ENCODE assay signal across 22 cellular contexts in genomic region chr3:13515786-13516783, GRCh38. TPM values are rescaled to one million over a fixed set of nuclear protein-coding genes. Genes with fewer than 3 reads are reported as not detected.
DNase-seq lines count a peak whose midpoint lies in the region; ATAC-seq and TF ChIP-seq lines count a peak whose summit lies in the region.
"Had no signal": no experiment of that assay in that cellular context is flagged by ENCODE, and none has a peak within 500 bp of the region (broad histone marks: within the 10 kb centered on the region; RNA-seq: fewer than 3 reads in every experiment).

No MANE protein-coding gene starts in this region.

- no peak overlapping the region for H3K4me2 ChIP-seq in PC-3 (ENCODE audit: low read length)
- H3K4me2 ChIP-seq: GM23338 had no signal

- H3K4me3 ChIP-seq in NB4 (ENCODE audit: low read depth, low read length) (no peak overlapping the region), esophagus muscularis mucosa (no peak overlapping the region), skeletal muscle tissue (ENCODE audit: low read length in 3 of 3) (no peak overlapping the region), PC-3 (ENCODE audit: low read length) (no peak overlapping the region)
- H3K4me3 ChIP-seq: GM23338, mucosa of descending colon had no signal

- H3K27me3 Mint-ChIP-seq in type B pancreatic cell, result no peaks in the 10 kb centered on the region

- CTCF ChIA-PET in PC-3 (lab: Charles Lee), result interaction anchor here (0.6 kb wide), 1 partner anchor 283 kb away, joined by 3 read pairs; no protein-coding TSS in a partner anchor

- peak; percentile 26 for DNase-seq in NB4 (ENCODE audit: low read depth)
- no peak for DNase-seq in esophagus muscularis mucosa (ENCODE audit: extremely low spot score)
- DNase-seq in hepatic stellate cell (ENCODE audit: low spot score), result peak; percentile 63
- DNase-seq in type B pancreatic cell (ENCODE audit: extremely low spot score, unreplicated experiment), result no peak
- DNase-seq in A172 (ENCODE audit: low spot score), result no peak
- DNase-seq in PC-3, result no peak
- DNase-seq in OCI-M2 (lab: John Stamatoyannopoulos, UW; ENCODE audit: unreplicated experiment), result no peak
- DNase-seq: activated CD4-positive, alpha-beta T cell treated with anti-CD3 and anti-CD28 coated beads, Interleukin-2, amount 50 U/mL, for 4 hours; activated CD8-positive, alpha-beta memory T cell treated with anti-CD3 and anti-CD28 coated beads, Interleukin-2, amount 50 U/mL, for 48 hours; activated effector memory CD4-positive, alpha-beta T cell treated with anti-CD3 and anti-CD28 coated beads, Interleukin-2, amount 50 U/mL, for 16 hours; CD4-positive, CD25-positive, alpha-beta regulatory T cell; GF-D8; KBM-7; left colon; NCI-H1694 treated with DMSO at 0.1 percent for 48 hours; NCI-H2227 treated with DMSO at 0.1 percent for 48 hours had no signal

- BruUV-seq in PC-3 (replicated peaks; lab: Mats Ljungman, UMichigan), result no TSS peak

- no peak for ATAC-seq in PC-3
- ATAC-seq: GM23338, left colon, mucosa of descending colon, Panc1 had no signal

- 69% methylated on average over 21 of the region's 26 CpGs for WGBS in esophagus muscularis mucosa

- intact Hi-C loops in esophagus muscularis mucosa (cut with DNase I), result no loop called here
- intact Hi-C loops in PC-3 (cut with micrococcal nuclease), result no loop called here

- no peak overlapping the region for H3K27ac Mint-ChIP-seq in type B pancreatic cell
- H3K27ac Mint-ChIP-seq: CD4-positive, CD25-positive, alpha-beta regulatory T cell; GM23338 had no signal

- peaks cover 29% of the 10 kb centered on the region for H3K4me1 Mint-ChIP-seq in type B pancreatic cell (ENCODE audit: unreplicated experiment)
- H3K4me1 Mint-ChIP-seq: CD4-positive, CD25-positive, alpha-beta regulatory T cell; GM23338 had no signal

- no peaks in the 10 kb centered on the region for H3K36me3 ChIP-seq in esophagus muscularis mucosa
- no peaks in the 10 kb centered on the region for H3K36me3 ChIP-seq in skeletal muscle tissue (ENCODE audit: control insufficient read depth in 3 of 3, insufficient read depth in 3 of 3, low read length in 3 of 3)
- no peaks in the 10 kb centered on the region for H3K36me3 ChIP-seq in PC-3 (ENCODE audit: low read depth, low read length)

- H3K27me3 ChIP-seq in esophagus muscularis mucosa, result peaks cover 0 to 17% (median 0%) of the 10 kb centered on the region in 4 donors
- H3K27me3 ChIP-seq in skeletal muscle tissue (ENCODE audit: control insufficient read depth in 3 of 3, insufficient read depth in 3 of 3, low read length in 3 of 3), result peaks cover 0 to 17% (median 9%) of the 10 kb centered on the region in 3 donors
- no peaks in the 10 kb centered on the region for H3K27me3 ChIP-seq in PC-3 (ENCODE audit: low read length)

- no peaks in the 10 kb centered on the region for H3F3A ChIP-seq in PC-3 (ENCODE audit: low read length, unreplicated experiment)

- H3K9me3 ChIP-seq in esophagus muscularis mucosa, result no peaks in the 10 kb centered on the region
- no peaks in the 10 kb centered on the region for H3K9me3 ChIP-seq in skeletal muscle tissue (ENCODE audit: control insufficient read depth in 3 of 3, low read length in 3 of 3)
- no peaks in the 10 kb centered on the region for H3K9me3 ChIP-seq in PC-3 (ENCODE audit: low read length)
- H3K9me3 ChIP-seq: mucosa of descending colon had no signal

- no peak overlapping the region for H3K4me3 Mint-ChIP-seq in type B pancreatic cell
- H3K4me3 Mint-ChIP-seq: CD4-positive, CD25-positive, alpha-beta regulatory T cell; GM23338; neural crest cell had no signal

- no peaks in the 10 kb centered on the region for H4K20me1 ChIP-seq in PC-3 (ENCODE audit: low read length)

- TF ChIP-seq POLR2A in NB4 (IDR thresholded peaks at IDR 0.05; ENCODE audit: extremely low read depth, insufficient read length) (no peak), esophagus muscularis mucosa (IDR thresholded peaks at IDR 0.05; ENCODE audit: low read depth) (no peak)

- H3K9ac ChIP-seq in skeletal muscle tissue (ENCODE audit: low read depth in 1 of 3, low read length in 3 of 3) (peak overlapping the region in 1 of 3 donors; percentile 33), PC-3 (ENCODE audit: low read length) (no peak overlapping the region)

- TF ChIP-seq CTCF in NB4 (IDR thresholded peaks at IDR 0.05; ENCODE audit: low read depth, low read length), result no peak
- no peak for TF ChIP-seq CTCF in esophagus muscularis mucosa (IDR thresholded peaks at IDR 0.05)
- TF ChIP-seq CTCF in type B pancreatic cell (conservative IDR thresholded peaks at IDR 0.05), result no peak
- TF ChIP-seq CTCF in PC-3 (conservative IDR thresholded peaks at IDR 0.05; ENCODE audit: low read depth, low read length), result no peak

- no peaks in the 10 kb centered on the region for H3K36me3 Mint-ChIP-seq in type B pancreatic cell
- H3K36me3 Mint-ChIP-seq: CD4-positive, CD25-positive, alpha-beta regulatory T cell had no signal

- POLR2A ChIA-PET in PC-3 (lab: Charles Lee; ENCODE audit: unreplicated experiment), result no interaction called here

- H3K4me1 ChIP-seq in esophagus muscularis mucosa (peaks cover 34 to 42% (median 39%) of the 10 kb centered on the region in 4 donors), skeletal muscle tissue (ENCODE audit: control insufficient read depth in 3 of 3, insufficient read depth in 3 of 3, low read length in 3 of 3) (peaks cover 21 to 23% (median 21%) of the 10 kb centered on the region in 3 donors), PC-3 (ENCODE audit: insufficient read depth, low read length) (peaks cover 18% of the 10 kb centered on the region)

- TF ChIP-seq EP300 in esophagus muscularis mucosa (IDR thresholded peaks at IDR 0.05), result no peak

- no peaks in the 10 kb centered on the region for H3K79me2 ChIP-seq in PC-3 (ENCODE audit: low read length)

- H3K9me2 ChIP-seq in PC-3 (replicated peaks; ENCODE audit: low read length), result no peaks in the 10 kb centered on the region

- H2AFZ ChIP-seq in PC-3 (ENCODE audit: low read length), result no peak overlapping the region
- H2AFZ ChIP-seq: GM23338 had no signal

- H3K27ac ChIP-seq in esophagus muscularis mucosa (replicated peaks in 1 of 4) (peak overlapping the region; percentile 62 to 72 (median 68)), skeletal muscle tissue (ENCODE audit: low read depth, low read length) (peak overlapping the region; percentile 40), PC-3 (ENCODE audit: low read length) (no peak overlapping the region)

- no peaks in the 10 kb centered on the region for H3K9me3 Mint-ChIP-seq in type B pancreatic cell
- H3K9me3 Mint-ChIP-seq: GM23338, neural crest cell had no signal

RNA-seq across cellular contexts. Expression of gene FBLN2, which starts 32.8 kb away (rescaled TPM):
- 100 to 1,000 TPM; 130 to 244 (median 136) TPM for total RNA-seq in esophagus muscularis mucosa
- total RNA-seq in skeletal muscle tissue, result 35.5 TPM
- 49.1 and 67.6 TPM in 2 replicates for total RNA-seq in type B pancreatic cell (ENCODE audit: low replicate concordance)
- 0.07 and 0.41 TPM in 2 replicates for total RNA-seq in A172 (2014; rRNA removed; shearing (Covaris generic))
- total RNA-seq in PC-3 (2014; rRNA removed), result 0.11 and 2.1 TPM in 2 replicates
- total RNA-seq: CD4-positive, CD25-positive, alpha-beta regulatory T cell; T-helper 2 cell treated with Interferon-gamma antibody and Interleukin-4, amounts not matched to agents 100 ng/mL and 5 ng/mL, for 36 hours had no signal

RNA-seq across cellular contexts. Expression of gene HDAC11, which starts 36.0 kb away (rescaled TPM):
- total RNA-seq in esophagus muscularis mucosa, result 10 to 100 TPM; 15.8 to 41.0 (median 32.2) TPM
- 8.9 TPM for total RNA-seq in skeletal muscle tissue
- total RNA-seq in type B pancreatic cell (ENCODE audit: low replicate concordance), result 21.9 and 26.1 TPM in 2 replicates
- 16.7 and 17.4 TPM in 2 replicates for total RNA-seq in A172 (2014; rRNA removed; shearing (Covaris generic))
- total RNA-seq in PC-3 (2014; rRNA removed), result 21.8 and 24.2 TPM in 2 replicates

Comparison
In these comparisons a context has a peak if more than half of its experiments do, and no peak if none do; other contexts are left out.
1. DNase-seq: peak in NB4 (single experiment) and hepatic stellate cell (single experiment); none in esophagus muscularis mucosa (single experiment), type B pancreatic cell (single experiment), A172 (single experiment), PC-3 (single experiment) and OCI-M2 (single experiment).
2. RNA of gene FBLN2, which starts 32.8 kb away (total RNA-seq): 130 to 244 TPM in esophagus muscularis mucosa, 49.1 to 67.6 TPM in type B pancreatic cell and 35.5 TPM in skeletal muscle tissue (single experiment); 0.11 to 2.1 TPM in PC-3 and 0.07 to 0.41 TPM in A172; every median in the first group is over 10 times any median in the second.